Comparison of ENCODE assay signal across 8 cellular contexts in genomic region chr5:76789991-76790571, GRCh38. TPM values are rescaled to one million over a fixed set of nuclear protein-coding genes. Genes with fewer than 3 reads are reported as not detected.
A peak's percentile ranks its signal among the peaks of the same experiment; 100 is the strongest.
DNase-seq lines count a peak whose midpoint lies in the region; ATAC-seq and TF ChIP-seq lines count a peak whose summit lies in the region.

No MANE protein-coding gene starts in this region.

- H3K4me1 Mint-ChIP-seq in activated naive CD8-positive, alpha-beta T cell (ENCODE audit: low read depth): peaks cover 12% of the 10 kb centered on the region
- peaks cover 7% of the 10 kb centered on the region for H3K4me1 Mint-ChIP-seq in activated naive CD8-positive, alpha-beta T cell treated with anti-CD3 and anti-CD28 coated beads for 36 hours

- intact Hi-C loops in body of pancreas (cut with DNase I): no loop called here
- intact Hi-C loops in lower lobe of right lung (cut with DNase I): no loop called here

- H3K9me3 ChIP-seq in body of pancreas (no peaks in the 10 kb centered on the region), lower lobe of right lung (no peaks in the 10 kb centered on the region)

- H3K27ac ChIP-seq in body of pancreas (peak overlapping the region in 3 of 4 donors; percentile 16 to 54 (median 39)), lower lobe of right lung (peak overlapping the region; percentile 69), urinary bladder (ENCODE audit: low read depth) (peak overlapping the region; percentile 2)

- H3K27ac Mint-ChIP-seq in activated naive CD8-positive, alpha-beta T cell: peak overlapping the region; percentile 38
- H3K27ac Mint-ChIP-seq in activated naive CD8-positive, alpha-beta T cell treated with anti-CD3 and anti-CD28 coated beads for 36 hours: no peak overlapping the region

- 73 to 77% methylated on average over 8 of the region's 8 CpGs for WGBS in body of pancreas, 2 donors
- 52% methylated on average over 8 of the region's 8 CpGs for WGBS in urinary bladder

- no peak for ATAC-seq in body of pancreas
- no peak for ATAC-seq in lower lobe of right lung
- no peak for ATAC-seq in HG03280 (IDR thresholded peaks at IDR 0.05; ENCODE audit: unreplicated experiment)

- DNase-seq in activated naive CD8-positive, alpha-beta T cell treated with anti-CD3 and anti-CD28 coated beads for 36 hours: no peak
- DNase-seq in body of pancreas: no peak
- no peak for DNase-seq in lower lobe of right lung
- no peak for DNase-seq in mucosa of gallbladder (ENCODE audit: low spot score)
- DNase-seq in HuH-7.5 (ENCODE audit: low spot score): no peak

- H3K36me3 Mint-ChIP-seq in activated naive CD8-positive, alpha-beta T cell: no peaks in the 10 kb centered on the region
- no peaks in the 10 kb centered on the region for H3K36me3 Mint-ChIP-seq in activated naive CD8-positive, alpha-beta T cell treated with anti-CD3 and anti-CD28 coated beads for 36 hours

- H3K9me3 Mint-ChIP-seq in activated naive CD8-positive, alpha-beta T cell (ENCODE audit: low read depth): no peaks in the 10 kb centered on the region
- H3K9me3 Mint-ChIP-seq in activated naive CD8-positive, alpha-beta T cell treated with anti-CD3 and anti-CD28 coated beads for 36 hours: no peaks in the 10 kb centered on the region

- no peak for TF ChIP-seq POLR2A in body of pancreas (IDR thresholded peaks at IDR 0.05)

- H3K4me1 ChIP-seq in body of pancreas (peaks cover 20% of the 10 kb centered on the region), lower lobe of right lung (peaks cover 21% of the 10 kb centered on the region), urinary bladder (ENCODE audit: insufficient read depth) (no peaks in the 10 kb centered on the region)

- H3K36me3 ChIP-seq in body of pancreas (replicated peaks in 1 of 2; ENCODE audit: insufficient read depth in 1 of 2, low read depth in 2 of 2) (no peaks in the 10 kb centered on the region), lower lobe of right lung (no peaks in the 10 kb centered on the region), urinary bladder (ENCODE audit: insufficient read depth) (no peaks in the 10 kb centered on the region)

- no peak for TF ChIP-seq CTCF in body of pancreas (IDR thresholded peaks at IDR 0.05)
- TF ChIP-seq CTCF in lower lobe of right lung (IDR thresholded peaks at IDR 0.05): no peak

- H3K4me3 Mint-ChIP-seq in activated naive CD8-positive, alpha-beta T cell: no peak overlapping the region
- no peak overlapping the region for H3K4me3 Mint-ChIP-seq in activated naive CD8-positive, alpha-beta T cell treated with anti-CD3 and anti-CD28 coated beads for 36 hours

- H3K27me3 ChIP-seq in body of pancreas (no peaks in the 10 kb centered on the region), lower lobe of right lung (ENCODE audit: low read depth) (no peaks in the 10 kb centered on the region)

- H3K27me3 Mint-ChIP-seq in activated naive CD8-positive, alpha-beta T cell: no peaks in the 10 kb centered on the region
- H3K27me3 Mint-ChIP-seq in activated naive CD8-positive, alpha-beta T cell treated with anti-CD3 and anti-CD28 coated beads for 36 hours: no peaks in the 10 kb centered on the region

- H3K4me3 ChIP-seq in body of pancreas: no peak overlapping the region
- H3K4me3 ChIP-seq in lower lobe of right lung: no peak overlapping the region
- H3K4me3 ChIP-seq in urinary bladder (ENCODE audit: low read depth, low read length): no peak overlapping the region

RNA-seq across cellular contexts. Expression of gene F2RL1, which starts 28.7 kb away (rescaled TPM):
- total RNA-seq in activated naive CD8-positive, alpha-beta T cell treated with anti-CD3 and anti-CD28 coated beads for 36 hours: 1 to 10 TPM; 2.9 to 3.6 TPM
- total RNA-seq in body of pancreas (10 to 100 TPM; 17.5 to 20.2 TPM), lower lobe of right lung (5.9 TPM), urinary bladder (8.2 TPM), mucosa of gallbladder (48.9 TPM)
- polyA plus RNA-seq in urinary bladder: 4.2 TPM

RNA-seq across cellular contexts. Expression of gene S100Z, which starts 59.7 kb away (rescaled TPM):
- total RNA-seq in activated naive CD8-positive, alpha-beta T cell treated with anti-CD3 and anti-CD28 coated beads for 36 hours: under 1 TPM in 1 of 2 experiments, not detected in 1; 0.23 TPM
- total RNA-seq in body of pancreas: not detected
- total RNA-seq in lower lobe of right lung: 1.2 TPM
- 0.32 TPM for total RNA-seq in urinary bladder
- polyA plus RNA-seq in urinary bladder: not detected
- 0.95 TPM for total RNA-seq in mucosa of gallbladder

Comparison
In these comparisons a context has a peak if more than half of its experiments do, and no peak if none do; other contexts are left out.
1. H3K27ac ChIP-seq: peak in every context shown above with its lines; median percentile 69 in lower lobe of right lung; 39 in body of pancreas; 2 in urinary bladder.